In genomic region chr7:13963925-13964324, GRCh38 we compare ENCODE assay signal across 19 cellular contexts. TPM values are rescaled to one million over a fixed set of nuclear protein-coding genes. Genes with fewer than 3 reads are reported as not detected.
DNase-seq lines count a peak whose midpoint lies in the region; ATAC-seq and TF ChIP-seq lines count a peak whose summit lies in the region.
"Had no signal": no experiment of that assay in that cellular context is flagged by ENCODE, and none has a peak within 500 bp of the region (broad histone marks: within the 10 kb centered on the region; RNA-seq: fewer than 3 reads in every experiment).

No MANE protein-coding gene starts in this region.

- no peaks in the 10 kb centered on the region for H3K36me3 ChIP-seq in mucosa of descending colon (ENCODE audit: low read depth)
- H3K36me3 ChIP-seq: HAP-1 had no signal

- no peak overlapping the region for H2BK15ac ChIP-seq in H9 (ENCODE audit: low read depth, low read length)

- no peak overlapping the region for H4K8ac ChIP-seq in H9 (replicated peaks; ENCODE audit: insufficient read length, low read depth, low read length)

- peak overlapping the region in 1 of 2 experiments; percentile 35; a peak in 1 of 5 replicates for H3K4me3 Mint-ChIP-seq in H9
- 0 out of 2 replicates have a peak overlapping the region, but pooled peaks have one; percentile 20 for H3K4me3 Mint-ChIP-seq in WTC11
- H3K4me3 Mint-ChIP-seq: CD4-positive, alpha-beta T cell had no signal

- H3K4ac ChIP-seq in H9 (ENCODE audit: low read depth, low read length) = no peak overlapping the region

- no peaks in the 10 kb centered on the region; the same call in 1 of the 2 replicates for H3K79me2 ChIP-seq in H9 (ENCODE audit: insufficient read depth, low read length)

- in situ Hi-C loops in G401 (cut with HindIII; ENCODE audit: low sequenced_read_pairs) = no loop called here

- no peak overlapping the region for H3K23ac ChIP-seq in H9 (ENCODE audit: insufficient read length, low read depth, low read length)

- H3K4me2 ChIP-seq in H9 (ENCODE audit: insufficient read depth, insufficient read length, low read length) = no peak overlapping the region
- H3K4me2 ChIP-seq: A549 had no signal

- H3K18ac ChIP-seq in H9 (ENCODE audit: insufficient read length, low read depth, low read length) = no peak overlapping the region

- H3K9me3 Mint-ChIP-seq in H9 (no peaks in the 10 kb centered on the region), WTC11 (no peaks in the 10 kb centered on the region)
- H3K9me3 Mint-ChIP-seq: CD4-positive, alpha-beta T cell; IgD-negative memory B cell had no signal

- ATAC-seq in WTC11 (peak; percentile 81), mucosa of descending colon (no peak), HG02840 (IDR thresholded peaks at IDR 0.05; ENCODE audit: low FRiP score, unreplicated experiment) (no peak)
- ATAC-seq: A549, HepG2 had no signal

- H3K79me1 ChIP-seq in H9 (ENCODE audit: insufficient read depth, low read depth, low read length, poor library complexity, severe bottlenecking) = no peaks in the 10 kb centered on the region

- H3K56ac ChIP-seq in H9 (ENCODE audit: insufficient read length, low read depth, low read length) = no peak overlapping the region

- H3K27me3 Mint-ChIP-seq in H9 (ENCODE audit: low read depth) (no peaks in the 10 kb centered on the region), WTC11 (ENCODE audit: low read depth) (no peaks in the 10 kb centered on the region)
- H3K27me3 Mint-ChIP-seq: CD4-positive, alpha-beta T cell; IgD-negative memory B cell had no signal

- H2AK5ac ChIP-seq in H9 (ENCODE audit: insufficient read length, low read length) = no peak overlapping the region

- H3K4me3 ChIP-seq in mucosa of descending colon = peak overlapping the region; percentile 2
- H3K4me3 ChIP-seq: A549, HAP-1 had no signal

- H2AFZ ChIP-seq in H9 (ENCODE audit: low read length) = no peak overlapping the region

- no peak overlapping the region for H3K27ac ChIP-seq in H9 (ENCODE audit: insufficient read length, low read depth, low read length)
- H3K27ac ChIP-seq: 22Rv1, A549, C4-2B had no signal

- H3K36me3 Mint-ChIP-seq in H9 (ENCODE audit: insufficient read depth in 1 of 3, low read depth in 3 of 3) (peaks cover 0 to 4% (median 0%) of the 10 kb centered on the region in 3 experiments; a peak in 1 of 7 replicates), WTC11 (no peaks in the 10 kb centered on the region)
- H3K36me3 Mint-ChIP-seq: IgD-negative memory B cell had no signal

- no peaks in the 10 kb centered on the region for H3K23me2 ChIP-seq in H9 (ENCODE audit: insufficient read length, low read depth, low read length, poor library complexity, severe bottlenecking)

- H3K9me3 ChIP-seq in H9 (ENCODE audit: control insufficient read depth, low read depth, low read length) (no peaks in the 10 kb centered on the region), mucosa of descending colon (no peaks in the 10 kb centered on the region)
- H3K9me3 ChIP-seq: A549, Caco-2, HAP-1 had no signal

- H4K20me1 ChIP-seq in H9 (ENCODE audit: control insufficient read depth, insufficient read depth, insufficient read length) = no peaks in the 10 kb centered on the region

- no peak overlapping the region for H2BK120ac ChIP-seq in H9 (ENCODE audit: low read depth, low read length, poor library complexity, severe bottlenecking)

- H3K27me3 ChIP-seq in H9 (ENCODE audit: insufficient read depth, low read length) = no peaks in the 10 kb centered on the region

- no peak overlapping the region for H3K14ac ChIP-seq in H9 (ENCODE audit: insufficient read depth, low read length)

- intact Hi-C loops in mucosa of descending colon (cut with DNase I, micrococcal nuclease) = no loop called here

- H4K91ac ChIP-seq in H9 (ENCODE audit: insufficient read length, low read depth, low read length) = no peak overlapping the region

- TF ChIP-seq CTCF in H9 (conservative IDR thresholded peaks at IDR 0.05) (no peak), WTC11 (IDR thresholded peaks at IDR 0.05) (no peak), mucosa of descending colon (IDR thresholded peaks at IDR 0.05) (no peak)

- H2BK20ac ChIP-seq in H9 (ENCODE audit: low read depth, low read length, poor library complexity, severe bottlenecking) = no peak overlapping the region

- H2BK12ac ChIP-seq in H9 (ENCODE audit: insufficient read length, low read depth, low read length) = no peak overlapping the region

- no peak overlapping the region for H3T11ph ChIP-seq in H9 (ENCODE audit: low read length)

- H3K9ac ChIP-seq in H9 (ENCODE audit: extremely low read depth, insufficient read length, low read length) = no peak overlapping the region

- H4K5ac ChIP-seq in H9 (ENCODE audit: insufficient read length, low read depth, low read length) = peak overlapping the region; percentile 60

- WGBS in H9 (ENCODE audit: extremely low coverage, insufficient read length, low lambda C conversion rate) = no CpG with 5 or more reads among the region's 2 CpGs

- H3K4me1 ChIP-seq in H9 (ENCODE audit: insufficient read depth, low read length) = peaks cover 3% of the 10 kb centered on the region; the same call in 1 of the 2 replicates
- no peaks in the 10 kb centered on the region for H3K4me1 ChIP-seq in mucosa of descending colon (ENCODE audit: low read depth)
- H3K4me1 ChIP-seq: A549, Caco-2, HAP-1 had no signal

- no peak overlapping the region for H2BK5ac ChIP-seq in H9 (ENCODE audit: insufficient read length, low read length)

- POLR2A ChIA-PET in WTC11 (lab: Charles Lee) = no interaction called here

- CTCF ChIA-PET in WTC11 (lab: Charles Lee) = interaction anchor here (1.2 to 1.6 kb wide), 2 partner anchors 25 to 221 kb away, joined by 4 read pairs; partner anchors contain the start of gene ETV1

- peaks cover 11 to 13% of the 10 kb centered on the region in 2 experiments for H3K4me1 Mint-ChIP-seq in H9
- H3K4me1 Mint-ChIP-seq in WTC11 = peaks cover 18% of the 10 kb centered on the region
- H3K4me1 Mint-ChIP-seq: IgD-negative memory B cell had no signal

- DNase-seq in G401 (ENCODE audit: low spot score) (peak; percentile 71), H9 (no peak), WTC11 (ENCODE audit: low spot score) (no peak), mucosa of descending colon (no peak), NCI-H82 treated with DMSO at 0.1 percent for 48 hours (lab: John Stamatoyannopoulos, UW; ENCODE audit: unreplicated experiment) (no peak), GOT3 (lab: John Stamatoyannopoulos, UW) (no peak)
- DNase-seq: AML-193; Caco-2; CD4-positive, alpha-beta T cell; GF-D8; Karpas-422; KBM-7 had no signal

- H3K27ac Mint-ChIP-seq in H9 = peak overlapping the region; percentile 25 to 83 (median 40); a peak in 3 of 7 replicates
- H3K27ac Mint-ChIP-seq in WTC11 = 0 out of 2 replicates have a peak overlapping the region, but pooled peaks have one; percentile 44
- H3K27ac Mint-ChIP-seq: CD4-positive, alpha-beta T cell; IgD-negative memory B cell had no signal

TF ChIP-seq in WTC11, 78 proteins besides CTCF, POLR2A, EP300 and RAD21:
- TF ChIP-seq SOX15 (CRISPR knock-in tag; IDR thresholded peaks at IDR 0.05) (no peak), USF2 (CRISPR knock-in tag; IDR thresholded peaks at IDR 0.05) (peak; percentile 40; the same call in 1 of the 2 replicates), ELF4 (CRISPR knock-in tag; IDR thresholded peaks at IDR 0.05; ENCODE audit: low read depth) (no peak), FOXK1 (CRISPR knock-in tag; IDR thresholded peaks at IDR 0.05) (no peak)

RNA-seq across cellular contexts. Expression of gene ETV1, which starts 25.5 kb away (rescaled TPM):
- total RNA-seq in G401 (2014; rRNA removed; shearing (Covaris generic)) = 4.2 and 7.2 TPM in 2 replicates
- total RNA-seq in H9 (2021) = 68.5 and 71.8 TPM in 2 replicates
- 74.9 to 81.4 TPM (median 76.6 TPM) in 3 replicates for total RNA-seq in WTC11 (2021)
- 10 to 100 TPM in 1 of 3 donors, 1 to 10 TPM in 2; 2.6 to 16.9 (median 5.9) TPM for total RNA-seq in mucosa of descending colon
- total RNA-seq: CD4-positive, alpha-beta T cell had no signal
